In the genomic region with DNA sequence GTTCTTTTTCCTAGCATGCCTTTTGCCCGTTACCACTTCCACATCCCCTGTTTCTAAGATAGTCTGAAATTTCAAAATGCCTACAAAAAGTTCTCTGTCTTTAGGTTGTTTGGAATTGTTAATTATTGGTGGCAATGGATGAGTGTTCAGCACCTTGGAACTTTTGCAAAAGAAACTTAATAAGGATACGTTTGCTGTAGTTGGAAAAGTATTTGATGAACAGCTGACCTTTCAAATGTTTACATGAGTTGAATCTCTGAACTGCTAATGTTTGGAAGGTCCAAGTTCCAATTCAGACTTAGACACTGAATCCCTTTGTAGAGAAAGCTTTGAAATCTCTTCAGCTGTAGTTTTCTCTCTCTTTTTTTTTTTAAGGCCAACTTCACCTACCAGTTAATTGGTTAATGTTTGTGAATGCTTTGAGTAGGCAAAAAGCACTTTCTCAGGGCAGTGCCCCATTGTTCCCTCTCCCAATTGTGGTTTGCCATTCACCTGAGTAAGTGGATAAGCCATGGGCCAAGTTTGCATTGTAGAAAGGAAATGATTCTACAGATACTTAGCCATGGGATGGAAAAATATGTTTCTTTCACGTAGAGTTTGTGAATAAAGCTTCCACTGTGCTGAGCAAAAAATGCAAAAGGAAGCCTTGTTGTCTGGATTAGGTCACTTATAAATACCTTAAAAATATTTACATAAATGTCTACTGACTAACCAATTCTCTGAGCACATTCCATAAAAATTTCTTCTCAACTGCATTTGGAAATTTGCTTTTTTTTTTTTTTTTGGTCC, we compare ENCODE assay signal across 1 cellular context.
A peak's percentile ranks its signal among the peaks of the same experiment; 100 is the strongest.
TF ChIP-seq lines count a peak whose summit lies in the region.

No MANE protein-coding gene starts in this region.

TF ChIP-seq in HepG2, 621 proteins besides CTCF, POLR2A, EP300 and RAD21 (continued from another document and continues in another):
- TF ChIP-seq ATF2 (CRISPR knock-in tag; IDR thresholded peaks at IDR 0.05), result peak; percentile 79; the same call in 1 of the 2 replicates
- TF ChIP-seq TAF1 (CRISPR knock-in tag; IDR thresholded peaks at IDR 0.05), result 0 out of 2 replicates have a peak, but pooled peaks have one; percentile 24
- no peak for TF ChIP-seq JUND (CRISPR knock-in tag; IDR thresholded peaks at IDR 0.05)
- no peak for TF ChIP-seq GTF2F1 (IDR thresholded peaks at IDR 0.05; ENCODE audit: low read length)
- TF ChIP-seq, protein P1, sequence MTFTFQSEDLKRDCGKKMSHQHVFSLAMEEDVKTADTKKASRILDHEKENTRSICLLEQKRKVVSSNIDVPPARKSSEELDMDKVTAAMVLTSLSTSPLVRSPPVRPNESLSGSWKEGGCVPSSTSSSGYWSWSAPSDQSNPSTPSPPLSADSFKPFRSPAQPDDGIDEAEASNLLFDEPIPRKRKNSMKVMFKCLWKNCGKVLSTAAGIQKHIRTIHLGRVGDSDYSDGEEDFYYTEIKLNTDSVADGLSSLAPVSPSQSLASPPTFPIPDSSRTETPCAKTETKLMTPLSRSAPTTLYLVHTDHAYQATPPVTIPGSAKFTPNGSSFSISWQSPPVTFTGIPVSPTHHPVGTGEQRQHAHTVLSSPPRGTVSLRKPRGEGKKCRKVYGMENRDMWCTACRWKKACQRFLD (CRISPR knock-in tag; IDR thresholded peaks at IDR 0.05; ENCODE audit: borderline replicate concordance), result no peak
- no peak for TF ChIP-seq ZNF746 (CRISPR knock-in tag; IDR thresholded peaks at IDR 0.05)
- no peak for TF ChIP-seq FOXK2 (IDR thresholded peaks at IDR 0.05)
- TF ChIP-seq ZZZ3 (CRISPR knock-in tag; IDR thresholded peaks at IDR 0.05; ENCODE audit: borderline replicate concordance), result no peak
- TF ChIP-seq, protein P2, sequence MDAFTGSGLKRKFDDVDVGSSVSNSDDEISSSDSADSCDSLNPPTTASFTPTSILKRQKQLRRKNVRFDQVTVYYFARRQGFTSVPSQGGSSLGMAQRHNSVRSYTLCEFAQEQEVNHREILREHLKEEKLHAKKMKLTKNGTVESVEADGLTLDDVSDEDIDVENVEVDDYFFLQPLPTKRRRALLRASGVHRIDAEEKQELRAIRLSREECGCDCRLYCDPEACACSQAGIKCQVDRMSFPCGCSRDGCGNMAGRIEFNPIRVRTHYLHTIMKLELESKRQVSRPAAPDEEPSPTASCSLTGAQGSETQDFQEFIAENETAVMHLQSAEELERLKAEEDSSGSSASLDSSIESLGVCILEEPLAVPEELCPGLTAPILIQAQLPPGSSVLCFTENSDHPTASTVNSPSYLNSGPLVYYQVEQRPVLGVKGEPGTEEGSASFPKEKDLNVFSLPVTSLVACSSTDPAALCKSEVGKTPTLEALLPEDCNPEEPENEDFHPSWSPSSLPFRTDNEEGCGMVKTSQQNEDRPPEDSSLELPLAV (CRISPR knock-in tag; conservative IDR thresholded peaks at IDR 0.05; ENCODE audit: low read depth), result no peak
- no peak for TF ChIP-seq RNF2 (conservative IDR thresholded peaks at IDR 0.05; ENCODE audit: low read depth)
- TF ChIP-seq ARHGAP35 (CRISPR knock-in tag; IDR thresholded peaks at IDR 0.05; ENCODE audit: borderline replicate concordance), result no peak
- TF ChIP-seq ZNF329 (CRISPR knock-in tag; IDR thresholded peaks at IDR 0.05; ENCODE audit: low read depth), result no peak
- no peak for TF ChIP-seq MBNL3 (CRISPR knock-in tag; conservative IDR thresholded peaks at IDR 0.05)
- no peak for TF ChIP-seq ATRX (CRISPR knock-in tag; IDR thresholded peaks at IDR 0.05; ENCODE audit: borderline replicate concordance)
- no peak for TF ChIP-seq NR1H2 (CRISPR knock-in tag; IDR thresholded peaks at IDR 0.05; ENCODE audit: borderline replicate concordance, low read depth)
- TF ChIP-seq ZNF33A (CRISPR knock-in tag; IDR thresholded peaks at IDR 0.05; ENCODE audit: borderline replicate concordance), result no peak
- TF ChIP-seq ZC3H13 (CRISPR knock-in tag; IDR thresholded peaks at IDR 0.05), result no peak
- no peak for TF ChIP-seq ZNF598 (CRISPR knock-in tag; IDR thresholded peaks at IDR 0.05; ENCODE audit: borderline replicate concordance)
- no peak for TF ChIP-seq MLLT10 (CRISPR knock-in tag; IDR thresholded peaks at IDR 0.05)
- TF ChIP-seq JARID2 (CRISPR knock-in tag; IDR thresholded peaks at IDR 0.05; ENCODE audit: insufficient replicate concordance), result no peak
- no peak for TF ChIP-seq BRCA1 (CRISPR knock-in tag; IDR thresholded peaks at IDR 0.05)
- TF ChIP-seq ZNF260 (CRISPR knock-in tag; IDR thresholded peaks at IDR 0.05; ENCODE audit: borderline replicate concordance, low read depth), result no peak
- TF ChIP-seq MED13 (CRISPR knock-in tag; IDR thresholded peaks at IDR 0.05), result peak; percentile 77; the same call in 1 of the 2 replicates
- TF ChIP-seq ZNF503 (CRISPR knock-in tag; IDR thresholded peaks at IDR 0.05), result peak; percentile 89
- no peak for TF ChIP-seq PAX8 (CRISPR knock-in tag; IDR thresholded peaks at IDR 0.05; ENCODE audit: borderline replicate concordance)
- TF ChIP-seq ZNF556 (CRISPR knock-in tag; IDR thresholded peaks at IDR 0.05; ENCODE audit: borderline replicate concordance), result no peak
- TF ChIP-seq EED (CRISPR knock-in tag; IDR thresholded peaks at IDR 0.05), result no peak
- TF ChIP-seq NFYB (CRISPR knock-in tag; IDR thresholded peaks at IDR 0.05), result no peak; the same call in 1 of the 2 replicates
- no peak for TF ChIP-seq NFRKB (IDR thresholded peaks at IDR 0.05)
- TF ChIP-seq HNF4G (IDR thresholded peaks at IDR 0.05; ENCODE audit: borderline replicate concordance, low read depth, low read length), result peak; percentile 89
- 0 out of 2 replicates have a peak, but pooled peaks have one; percentile 39 for TF ChIP-seq HNF4G (CRISPR knock-in tag; IDR thresholded peaks at IDR 0.05; ENCODE audit: borderline replicate concordance, low read depth)
- TF ChIP-seq MED1 (CRISPR knock-in tag; IDR thresholded peaks at IDR 0.05), result peak; percentile 93
- no peak for TF ChIP-seq ATF7 (IDR thresholded peaks at IDR 0.05)
- TF ChIP-seq ATF7 (CRISPR knock-in tag; IDR thresholded peaks at IDR 0.05), result no peak
- TF ChIP-seq ZKSCAN5 (CRISPR knock-in tag; IDR thresholded peaks at IDR 0.05), result no peak
- TF ChIP-seq ZNF782 (CRISPR knock-in tag; IDR thresholded peaks at IDR 0.05; ENCODE audit: borderline replicate concordance), result no peak
- no peak for TF ChIP-seq PRPF4 (IDR thresholded peaks at IDR 0.05; ENCODE audit: low read depth, low read length, poor library complexity, severe bottlenecking)
- TF ChIP-seq HIVEP1 (CRISPR knock-in tag; IDR thresholded peaks at IDR 0.05), result no peak
- TF ChIP-seq DBP (CRISPR knock-in tag; IDR thresholded peaks at IDR 0.05; ENCODE audit: not compliant biosample characterization), result no peak
- TF ChIP-seq DNMT3B (CRISPR knock-in tag; conservative IDR thresholded peaks at IDR 0.05), result no peak
- no peak for TF ChIP-seq ZNF460 (CRISPR knock-in tag; IDR thresholded peaks at IDR 0.05; ENCODE audit: borderline replicate concordance)
- TF ChIP-seq ZNF256 (CRISPR knock-in tag; conservative IDR thresholded peaks at IDR 0.05), result no peak
- no peak for TF ChIP-seq HNRNPK (IDR thresholded peaks at IDR 0.05; ENCODE audit: low read depth, low read length, poor library complexity, severe bottlenecking)
- TF ChIP-seq DR1 (CRISPR knock-in tag; IDR thresholded peaks at IDR 0.05), result no peak
- peak; percentile 92; the same call in 1 of the 2 replicates for TF ChIP-seq HMG20A (CRISPR knock-in tag; IDR thresholded peaks at IDR 0.05; ENCODE audit: borderline replicate concordance)
- TF ChIP-seq U2AF1 (optimal IDR thresholded peaks at IDR 0.05; ENCODE audit: low read depth, low read length), result no peak
- TF ChIP-seq ATF1 (CRISPR knock-in tag; IDR thresholded peaks at IDR 0.05), result no peak; the same call in 1 of the 2 replicates
- no peak for TF ChIP-seq MNT (IDR thresholded peaks at IDR 0.05)
- peak; percentile 20; the same call in 1 of the 2 replicates for TF ChIP-seq ZNF574 (CRISPR knock-in tag; IDR thresholded peaks at IDR 0.05)
- TF ChIP-seq CEBPB (IDR thresholded peaks at IDR 0.05; ENCODE audit: borderline replicate concordance, low read depth, low read length), result no peak
- TF ChIP-seq, protein P3, sequence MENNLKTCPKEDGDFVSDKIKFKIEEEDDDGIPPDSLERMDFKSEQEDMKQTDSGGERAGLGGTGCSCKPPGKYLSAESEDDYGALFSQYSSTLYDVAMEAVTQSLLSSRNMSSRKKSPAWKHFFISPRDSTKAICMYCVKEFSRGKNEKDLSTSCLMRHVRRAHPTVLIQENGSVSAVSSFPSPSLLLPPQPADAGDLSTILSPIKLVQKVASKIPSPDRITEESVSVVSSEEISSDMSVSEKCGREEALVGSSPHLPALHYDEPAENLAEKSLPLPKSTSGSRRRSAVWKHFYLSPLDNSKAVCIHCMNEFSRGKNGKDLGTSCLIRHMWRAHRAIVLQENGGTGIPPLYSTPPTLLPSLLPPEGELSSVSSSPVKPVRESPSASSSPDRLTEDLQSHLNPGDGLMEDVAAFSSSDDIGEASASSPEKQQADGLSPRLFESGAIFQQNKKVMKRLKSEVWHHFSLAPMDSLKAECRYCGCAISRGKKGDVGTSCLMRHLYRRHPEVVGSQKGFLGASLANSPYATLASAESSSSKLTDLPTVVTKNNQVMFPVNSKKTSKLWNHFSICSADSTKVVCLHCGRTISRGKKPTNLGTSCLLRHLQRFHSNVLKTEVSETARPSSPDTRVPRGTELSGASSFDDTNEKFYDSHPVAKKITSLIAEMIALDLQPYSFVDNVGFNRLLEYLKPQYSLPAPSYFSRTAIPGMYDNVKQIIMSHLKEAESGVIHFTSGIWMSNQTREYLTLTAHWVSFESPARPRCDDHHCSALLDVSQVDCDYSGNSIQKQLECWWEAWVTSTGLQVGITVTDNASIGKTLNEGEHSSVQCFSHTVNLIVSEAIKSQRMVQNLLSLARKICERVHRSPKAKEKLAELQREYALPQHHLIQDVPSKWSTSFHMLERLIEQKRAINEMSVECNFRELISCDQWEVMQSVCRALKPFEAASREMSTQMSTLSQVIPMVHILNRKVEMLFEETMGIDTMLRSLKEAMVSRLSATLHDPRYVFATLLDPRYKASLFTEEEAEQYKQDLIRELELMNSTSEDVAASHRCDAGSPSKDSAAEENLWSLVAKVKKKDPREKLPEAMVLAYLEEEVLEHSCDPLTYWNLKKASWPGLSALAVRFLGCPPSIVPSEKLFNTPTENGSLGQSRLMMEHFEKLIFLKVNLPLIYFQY (CRISPR knock-in tag; IDR thresholded peaks at IDR 0.05; ENCODE audit: borderline replicate concordance), result no peak
- TF ChIP-seq KDM5B (CRISPR knock-in tag; IDR thresholded peaks at IDR 0.05; ENCODE audit: borderline replicate concordance), result no peak
- TF ChIP-seq RBFOX2 (IDR thresholded peaks at IDR 0.05; ENCODE audit: low read depth, low read length), result peak; percentile 46; the same call in 1 of the 2 replicates
